In genomic region chr1:21262282-21263051, GRCh38 we compare ENCODE assay signal across 9 cellular contexts. TPM values are rescaled to one million over a fixed set of nuclear protein-coding genes. Genes with fewer than 3 reads are reported as not detected.
A peak's percentile ranks its signal among the peaks of the same experiment; 100 is the strongest.
DNase-seq lines count a peak whose midpoint lies in the region; ATAC-seq lines count a peak whose summit lies in the region.
"Had no signal": no experiment of that assay in that cellular context is flagged by ENCODE, and none has a peak within 500 bp of the region (broad histone marks: within the 10 kb centered on the region; RNA-seq: fewer than 3 reads in every experiment).

No MANE protein-coding gene starts in this region.

- ATAC-seq in Right ventricle myocardium superior (ENCODE audit: poor library complexity) (peak; percentile 87), GM18502 (IDR thresholded peaks at IDR 0.05; ENCODE audit: poor library complexity, unreplicated experiment) (no peak), HG02938 (IDR thresholded peaks at IDR 0.05; ENCODE audit: unreplicated experiment) (no peak)

- H3K4me1 Mint-ChIP-seq in T-helper 1 cell treated with Interleukin-12 subunit alpha and Interleukin-12 subunit beta and Interleukin-4 antibody, amounts not matched to agents 30 μg/mL and 1 μg/mL, for 36 hours (ENCODE audit: low read depth), result peaks cover 31% of the 10 kb centered on the region
- peaks cover 49% of the 10 kb centered on the region for H3K4me1 Mint-ChIP-seq in activated T-helper 1 cell treated with anti-CD3 and anti-CD28 coated beads, Interleukin-12 subunit alpha, Interleukin-12 subunit beta, Interleukin-2, Interleukin-4 antibody, amounts not matched to agents 30 ng/mL and 10 ng/mL and 1 ng/mL, durations not matched to agents 14 hours and 24 hours and 36 hours (ENCODE audit: low read depth)

- H3K9me3 Mint-ChIP-seq in T-helper 1 cell treated with Interleukin-12 subunit alpha and Interleukin-12 subunit beta and Interleukin-4 antibody, amounts not matched to agents 30 μg/mL and 1 μg/mL, for 36 hours, result no peaks in the 10 kb centered on the region
- H3K9me3 Mint-ChIP-seq in activated T-helper 1 cell treated with anti-CD3 and anti-CD28 coated beads, Interleukin-12 subunit alpha, Interleukin-12 subunit beta, Interleukin-2, Interleukin-4 antibody, amounts not matched to agents 30 ng/mL and 10 ng/mL and 1 ng/mL, durations not matched to agents 14 hours and 24 hours and 36 hours, result no peaks in the 10 kb centered on the region

- no peak overlapping the region for H3K4me3 Mint-ChIP-seq in T-helper 1 cell treated with Interleukin-12 subunit alpha and Interleukin-12 subunit beta and Interleukin-4 antibody, amounts not matched to agents 30 μg/mL and 1 μg/mL, for 36 hours
- H3K4me3 Mint-ChIP-seq in activated T-helper 1 cell treated with anti-CD3 and anti-CD28 coated beads, Interleukin-12 subunit alpha, Interleukin-12 subunit beta, Interleukin-2, Interleukin-4 antibody, amounts not matched to agents 30 ng/mL and 10 ng/mL and 1 ng/mL, durations not matched to agents 14 hours and 24 hours and 36 hours, result no peak overlapping the region

- DNase-seq in T-helper 1 cell (no peak), Right ventricle myocardium superior (peak; percentile 91), posterior vena cava (ENCODE audit: low spot score) (peak; percentile 96), NCI-H345 treated with DMSO at 0.1 percent for 48 hours (lab: John Stamatoyannopoulos, UW; ENCODE audit: unreplicated experiment) (no peak)
- no peak for DNase-seq in activated T-helper 1 cell treated with anti-CD3 and anti-CD28 coated beads, Interleukin-12 subunit alpha, Interleukin-12 subunit beta, Interleukin-2, Interleukin-4 antibody, amounts not matched to agents 30 ng/mL and 10 ng/mL and 1 ng/mL, durations not matched to agents 14 hours and 24 hours and 36 hours (ENCODE audit: low spot score)
- DNase-seq: DND-41 had no signal

- H3K27me3 Mint-ChIP-seq in T-helper 1 cell treated with Interleukin-12 subunit alpha and Interleukin-12 subunit beta and Interleukin-4 antibody, amounts not matched to agents 30 μg/mL and 1 μg/mL, for 36 hours (ENCODE audit: low read depth), result no peaks in the 10 kb centered on the region
- H3K27me3 Mint-ChIP-seq in activated T-helper 1 cell treated with anti-CD3 and anti-CD28 coated beads, Interleukin-12 subunit alpha, Interleukin-12 subunit beta, Interleukin-2, Interleukin-4 antibody, amounts not matched to agents 30 ng/mL and 10 ng/mL and 1 ng/mL, durations not matched to agents 14 hours and 24 hours and 36 hours (ENCODE audit: insufficient read depth), result peaks cover 2% of the 10 kb centered on the region

- intact Hi-C loops in activated T-helper 1 cell treated with anti-CD3 and anti-CD28 coated beads, Interleukin-12 subunit alpha, Interleukin-12 subunit beta, Interleukin-2, Interleukin-4 antibody, amounts not matched to agents 30 ng/mL and 10 ng/mL and 1 ng/mL, durations not matched to agents 14 hours and 24 hours and 36 hours (cut with micrococcal nuclease), result no loop called here
- intact Hi-C loops in Right ventricle myocardium superior (cut with DNase I), result no loop called here
- intact Hi-C loops in posterior vena cava (cut with DNase I), result no loop called here

- peak overlapping the region; percentile 78 for H3K27ac Mint-ChIP-seq in T-helper 1 cell treated with Interleukin-12 subunit alpha and Interleukin-12 subunit beta and Interleukin-4 antibody, amounts not matched to agents 30 μg/mL and 1 μg/mL, for 36 hours
- peak overlapping the region; percentile 61 for H3K27ac Mint-ChIP-seq in activated T-helper 1 cell treated with anti-CD3 and anti-CD28 coated beads, Interleukin-12 subunit alpha, Interleukin-12 subunit beta, Interleukin-2, Interleukin-4 antibody, amounts not matched to agents 30 ng/mL and 10 ng/mL and 1 ng/mL, durations not matched to agents 14 hours and 24 hours and 36 hours

- H3K36me3 Mint-ChIP-seq in T-helper 1 cell treated with Interleukin-12 subunit alpha and Interleukin-12 subunit beta and Interleukin-4 antibody, amounts not matched to agents 30 μg/mL and 1 μg/mL, for 36 hours (ENCODE audit: low read depth), result peaks cover 28% of the 10 kb centered on the region
- H3K36me3 Mint-ChIP-seq in activated T-helper 1 cell treated with anti-CD3 and anti-CD28 coated beads, Interleukin-12 subunit alpha, Interleukin-12 subunit beta, Interleukin-2, Interleukin-4 antibody, amounts not matched to agents 30 ng/mL and 10 ng/mL and 1 ng/mL, durations not matched to agents 14 hours and 24 hours and 36 hours (ENCODE audit: low read depth), result peaks cover 44% of the 10 kb centered on the region

RNA-seq across cellular contexts. Expression of gene ECE1, which starts 27.8 kb away (rescaled TPM):
- 139 and 140 TPM in 2 replicates for total RNA-seq in activated T-helper 1 cell treated with anti-CD3 and anti-CD28 coated beads, Interleukin-12 subunit alpha, Interleukin-12 subunit beta, Interleukin-2, Interleukin-4 antibody, amounts not matched to agents 30 ng/mL and 10 ng/mL and 1 ng/mL, durations not matched to agents 14 hours and 24 hours and 36 hours
- total RNA-seq in Right ventricle myocardium superior, result 45.3 TPM
- 100 to 1,000 TPM; 108 to 120 TPM for total RNA-seq in posterior vena cava

Comparison
In these comparisons a context has a peak if more than half of its experiments do, and no peak if none do; other contexts are left out.
1. DNase-seq: peak in Right ventricle myocardium superior (single experiment) and posterior vena cava (single experiment); none in T-helper 1 cell (0 of 5), activated T-helper 1 cell treated with anti-CD3 and anti-CD28 coated beads, Interleukin-12 subunit alpha, Interleukin-12 subunit beta, Interleukin-2, Interleukin-4 antibody, amounts not matched to agents 30 ng/mL and 10 ng/mL and 1 ng/mL, durations not matched to agents 14 hours and 24 hours and 36 hours (single experiment) and NCI-H345 treated with DMSO at 0.1 percent for 48 hours (single experiment).